ENCODE assay signal across 2 cellular contexts in genomic region chr6:52877786-52878185, GRCh38.
TF ChIP-seq lines count a peak whose summit lies in the region.

No MANE protein-coding gene starts in this region.

TF ChIP-seq in SK-N-SH, 30 proteins besides CTCF, POLR2A, EP300 and RAD21 (continued from another document):
- no peak for TF ChIP-seq GABPA (IDR thresholded peaks at IDR 0.05; ENCODE audit: low read depth)
- TF ChIP-seq USF1 (IDR thresholded peaks at IDR 0.05; ENCODE audit: borderline replicate concordance, low read depth) = no peak
- no peak for TF ChIP-seq ZBTB33 (IDR thresholded peaks at IDR 0.05; ENCODE audit: borderline replicate concordance, low read depth)
- no peak for TF ChIP-seq RFX5 (IDR thresholded peaks at IDR 0.05; ENCODE audit: low read length)
- TF ChIP-seq ELF1 (IDR thresholded peaks at IDR 0.05) = no peak
- no peak for TF ChIP-seq MAX (IDR thresholded peaks at IDR 0.05; ENCODE audit: low read depth)
- TF ChIP-seq FOSL2 (IDR thresholded peaks at IDR 0.05; ENCODE audit: borderline replicate concordance, low read depth) = no peak
- TF ChIP-seq TEAD4 (IDR thresholded peaks at IDR 0.05; ENCODE audit: borderline replicate concordance, insufficient read depth) = no peak
TF ChIP-seq in SK-N-SH: peak in this region for 0.

TF ChIP-seq in SK-N-SH treated with all-trans-retinoic acid at 6 μM for 48 hours, 23 proteins besides CTCF, POLR2A, EP300 and RAD21 (continued from another document):
- TF ChIP-seq POU6F1 (CRISPR knock-in tag; IDR thresholded peaks at IDR 0.05; ENCODE audit: borderline replicate concordance, low read depth) (no peak), RARB (CRISPR knock-in tag; IDR thresholded peaks at IDR 0.05) (no peak), ZFP3 (CRISPR knock-in tag; IDR thresholded peaks at IDR 0.05) (no peak), CSDC2 (CRISPR knock-in tag; IDR thresholded peaks at IDR 0.05) (no peak), ESRRG (CRISPR knock-in tag; IDR thresholded peaks at IDR 0.05) (no peak), ZNF70 (CRISPR knock-in tag; IDR thresholded peaks at IDR 0.05) (no peak), ZFP30 (CRISPR knock-in tag; IDR thresholded peaks at IDR 0.05) (no peak), ARNTL (CRISPR knock-in tag; IDR thresholded peaks at IDR 0.05; ENCODE audit: borderline replicate concordance, low read depth) (no peak)
TF ChIP-seq in SK-N-SH treated with all-trans-retinoic acid at 6 μM for 48 hours: peak in this region for 0.
